Comparison of ENCODE assay signal across 16 cellular contexts in genomic region chr7:72334066-72334465, GRCh38.
DNase-seq lines count a peak whose midpoint lies in the region; ATAC-seq, FAIRE-seq and TF ChIP-seq lines count a peak whose summit lies in the region.
"Had no signal": no experiment of that assay in that cellular context is flagged by ENCODE, and none has a peak within 500 bp of the region (broad histone marks: within the 10 kb centered on the region; RNA-seq: fewer than 3 reads in every experiment).

No MANE protein-coding gene starts in this region.

- H3K4me3 ChIP-seq in OCI-LY1 (ENCODE audit: low read depth, low read length, poor library complexity, severe bottlenecking) (no peak overlapping the region), transverse colon (no peak overlapping the region)

- TF ChIP-seq CTCF in GM12872 (IDR thresholded peaks at IDR 0.05; ENCODE audit: insufficient read depth, low read depth, low read length) = 0 out of 3 replicates have a peak, but pooled peaks have one; percentile 14
- peak; percentile 75 for TF ChIP-seq CTCF in OCI-LY1 (IDR thresholded peaks at IDR 0.05; ENCODE audit: low read length)
- no peak for TF ChIP-seq CTCF in transverse colon (IDR thresholded peaks at IDR 0.05)

- TF ChIP-seq POLR2A in transverse colon (IDR thresholded peaks at IDR 0.05) = no peak

- H3K4me1 Mint-ChIP-seq in T-cell = peaks cover 0 to 7% (median 0%) of the 10 kb centered on the region in 3 donors
- H3K4me1 Mint-ChIP-seq: immature natural killer cell had no signal

- DNase-seq in Ammon's horn (ENCODE audit: low spot score) = peak; percentile 30
- peak; percentile 37 to 48 for DNase-seq in frontal cortex (ENCODE audit: low spot score in 2 of 2)
- DNase-seq in transverse colon = no peak
- no peak for DNase-seq in T-cell
- DNase-seq: activated gamma-delta T cell treated with Interleukin-2 at 50 U/mL for 16 hours; DMS79 treated with DMSO at 0.1 percent for 48 hours; effector memory CD4-positive, alpha-beta T cell; foreskin fibroblast; immature natural killer cell; NCI-H2029; SIG-M5 had no signal

- no peaks in the 10 kb centered on the region for H3K9me2 ChIP-seq in OCI-LY1 (ENCODE audit: low read depth, low read length)

- no peaks in the 10 kb centered on the region for H3F3A ChIP-seq in OCI-LY1 (ENCODE audit: insufficient read depth, low read length)

- H3K9me3 Mint-ChIP-seq in T-cell = peaks cover 0 to 26% (median 8%) of the 10 kb centered on the region in 3 donors
- H3K9me3 Mint-ChIP-seq: immature natural killer cell had no signal

- H3K9ac ChIP-seq in OCI-LY1 (ENCODE audit: low read length) = no peak overlapping the region

- POLR2A ChIA-PET in T-cell (lab: Charles Lee) = interaction anchor here in 1 of 2 donors (0.7 kb wide), 1 partner anchor 26 kb away, joined by 10 read pairs; no protein-coding TSS in a partner anchor

- H3K79me2 ChIP-seq in OCI-LY1 (ENCODE audit: insufficient read depth, low read length) = no peaks in the 10 kb centered on the region

- no peaks in the 10 kb centered on the region for H3K36me3 Mint-ChIP-seq in T-cell
- H3K36me3 Mint-ChIP-seq: immature natural killer cell had no signal

- no peaks in the 10 kb centered on the region for H3K27me3 ChIP-seq in OCI-LY1 (ENCODE audit: insufficient read depth, low read length)
- H3K27me3 ChIP-seq in transverse colon = peaks cover 35% of the 10 kb centered on the region

- H3K9me3 ChIP-seq in OCI-LY1 (ENCODE audit: low read length) (no peaks in the 10 kb centered on the region), transverse colon (no peaks in the 10 kb centered on the region)

- no peaks in the 10 kb centered on the region for H3K4me1 ChIP-seq in OCI-LY1 (ENCODE audit: insufficient read depth, low read length, severe bottlenecking)
- no peaks in the 10 kb centered on the region for H3K4me1 ChIP-seq in transverse colon

- no peak overlapping the region for H3K27ac Mint-ChIP-seq in T-cell
- H3K27ac Mint-ChIP-seq: immature natural killer cell had no signal

- in situ Hi-C loops in transverse colon (cut with MboI; ENCODE audit: low pct_ligation_motif_present in 1 of 4, low pct_unique_long_range_greater_than_20kb in 1 of 4, low sequenced_read_pairs in 3 of 4) = no loop called here

- WGBS in transverse colon (ENCODE audit: low coverage in 1 of 2), 2 donors = 24 to 48% methylated on average over 3 to 6 of the region's 6 CpGs

- no peak overlapping the region for H3K4me2 ChIP-seq in OCI-LY1 (ENCODE audit: low read length)

- H2AFZ ChIP-seq in OCI-LY1 (ENCODE audit: low read length) = no peak overlapping the region

- no peak overlapping the region for H3K27ac ChIP-seq in OCI-LY1 (ENCODE audit: low read depth, low read length, poor library complexity, severe bottlenecking)
- no peak overlapping the region for H3K27ac ChIP-seq in transverse colon

- no peak overlapping the region for H3K4me3 Mint-ChIP-seq in T-cell
- H3K4me3 Mint-ChIP-seq: immature natural killer cell had no signal

- H3K27me3 Mint-ChIP-seq in T-cell = peaks cover 23 to 25% of the 10 kb centered on the region in 2 donors

- no peak for TF ChIP-seq EP300 in transverse colon (IDR thresholded peaks at IDR 0.05; ENCODE audit: low read depth)

- H3K36me3 ChIP-seq in OCI-LY1 (ENCODE audit: insufficient read depth, low read length) (no peaks in the 10 kb centered on the region), transverse colon (no peaks in the 10 kb centered on the region)

- no peaks in the 10 kb centered on the region for H4K20me1 ChIP-seq in OCI-LY1 (ENCODE audit: insufficient read depth, low read length)

- no peak for FAIRE-seq in frontal cortex (lab: Jason Lieb, UNC)
- FAIRE-seq: TTC549 had no signal

- ATAC-seq in T-cell (replicated peaks in 1 of 4) (no peak), GM19455 (IDR thresholded peaks at IDR 0.05; ENCODE audit: unreplicated experiment) (no peak), HG02852 (IDR thresholded peaks at IDR 0.05; ENCODE audit: unreplicated experiment) (no peak)

- intact Hi-C loops in transverse colon (cut with DNase I; ENCODE audit: low total_unique reads) = no loop called here

- CTCF ChIA-PET in T-cell (lab: Charles Lee) = no interaction called here

Comparison
In these comparisons a context has a peak if more than half of its experiments do, and no peak if none do; other contexts are left out.
1. DNase-seq: peak in Ammon's horn (single experiment) and frontal cortex (2 of 2); none in transverse colon (single experiment) and T-cell (0 of 34).
2. CTCF ChIP-seq: peak in GM12872 (single experiment) and OCI-LY1 (single experiment); none in transverse colon (0 of 5).